1 cellular context compared by ENCODE assay signal in genomic region chr17:39402279-39402889, GRCh38.
TF ChIP-seq lines count a peak whose summit lies in the region.

No MANE protein-coding gene starts in this region.

TF ChIP-seq in HepG2, 621 proteins besides CTCF, POLR2A, EP300 and RAD21 (continued from another document and continues in another):
- TF ChIP-seq ZNF318 (CRISPR knock-in tag; IDR thresholded peaks at IDR 0.05) (no peak), SRF (IDR thresholded peaks at IDR 0.05; ENCODE audit: low read depth, low read length) (no peak), ZNF580 (CRISPR knock-in tag; IDR thresholded peaks at IDR 0.05; ENCODE audit: borderline replicate concordance, low read depth) (0 out of 2 replicates have a peak, but pooled peaks have one; percentile 31), KDM5B (CRISPR knock-in tag; IDR thresholded peaks at IDR 0.05; ENCODE audit: borderline replicate concordance) (no peak), ZNF235 (CRISPR knock-in tag; IDR thresholded peaks at IDR 0.05; ENCODE audit: borderline replicate concordance) (no peak), JUN (CRISPR knock-in tag; IDR thresholded peaks at IDR 0.05) (no peak), ZSCAN9 (CRISPR knock-in tag; IDR thresholded peaks at IDR 0.05; ENCODE audit: borderline replicate concordance) (0 out of 2 replicates have a peak, but pooled peaks have one; percentile 26), PRDM10 (CRISPR knock-in tag; IDR thresholded peaks at IDR 0.05; ENCODE audit: low read depth) (no peak), MXD4 (CRISPR knock-in tag; IDR thresholded peaks at IDR 0.05) (no peak; the same call in 1 of the 2 replicates), PTBP1 (IDR thresholded peaks at IDR 0.05; ENCODE audit: low read depth, low read length, poor library complexity, severe bottlenecking) (no peak), JUND (CRISPR knock-in tag; IDR thresholded peaks at IDR 0.05) (peak; percentile 55; the same call in 1 of the 2 replicates), GFI1 (CRISPR knock-in tag; IDR thresholded peaks at IDR 0.05; ENCODE audit: borderline replicate concordance) (no peak), TCF12 (IDR thresholded peaks at IDR 0.05) (no peak), TCF12 (CRISPR knock-in tag; IDR thresholded peaks at IDR 0.05) (no peak), BCL6 (CRISPR knock-in tag; IDR thresholded peaks at IDR 0.05) (no peak), CEBPZ (IDR thresholded peaks at IDR 0.05; ENCODE audit: low read length) (no peak), TFDP2 (CRISPR knock-in tag; IDR thresholded peaks at IDR 0.05) (peak; percentile 99), ZNF557 (CRISPR knock-in tag; IDR thresholded peaks at IDR 0.05) (no peak), BRD4 (CRISPR knock-in tag; IDR thresholded peaks at IDR 0.05) (no peak), ZNF124 (CRISPR knock-in tag; IDR thresholded peaks at IDR 0.05) (peak; percentile 36; the same call in 1 of the 2 replicates), IKZF1 (IDR thresholded peaks at IDR 0.05) (no peak), MAF1 (CRISPR knock-in tag; IDR thresholded peaks at IDR 0.05; ENCODE audit: borderline replicate concordance) (no peak), ZNF275 (CRISPR knock-in tag; IDR thresholded peaks at IDR 0.05; ENCODE audit: borderline replicate concordance) (no peak), ATF5 (CRISPR knock-in tag; IDR thresholded peaks at IDR 0.05; ENCODE audit: low read depth) (no peak), SRSF9 (IDR thresholded peaks at IDR 0.05; ENCODE audit: borderline replicate concordance, insufficient read depth, low read depth, low read length, poor library complexity, severe bottlenecking) (no peak), EHMT2 (IDR thresholded peaks at IDR 0.05; ENCODE audit: borderline replicate concordance, low read depth, low read length) (no peak), KMT2A (CRISPR knock-in tag; IDR thresholded peaks at IDR 0.05) (0 out of 2 replicates have a peak, but pooled peaks have one; percentile 35), MATR3 (CRISPR knock-in tag; IDR thresholded peaks at IDR 0.05) (no peak), ERF (CRISPR knock-in tag; IDR thresholded peaks at IDR 0.05) (peak; percentile 66; the same call in 1 of the 2 replicates), JUNB (CRISPR knock-in tag; IDR thresholded peaks at IDR 0.05; ENCODE audit: borderline replicate concordance) (no peak), ZMAT5 (CRISPR knock-in tag; IDR thresholded peaks at IDR 0.05; ENCODE audit: borderline replicate concordance, low read depth) (no peak), ZNF781 (CRISPR knock-in tag; IDR thresholded peaks at IDR 0.05; ENCODE audit: borderline replicate concordance, not compliant biosample characterization) (no peak), ZNF432 (CRISPR knock-in tag; IDR thresholded peaks at IDR 0.05; ENCODE audit: borderline replicate concordance) (no peak), ZNF160 (CRISPR knock-in tag; IDR thresholded peaks at IDR 0.05) (no peak), MYC (CRISPR knock-in tag; IDR thresholded peaks at IDR 0.05; ENCODE audit: borderline replicate concordance) (0 out of 2 replicates have a peak, but pooled peaks have one; percentile 4), ZNF501 (CRISPR knock-in tag; IDR thresholded peaks at IDR 0.05) (no peak), SP4 (CRISPR knock-in tag; IDR thresholded peaks at IDR 0.05) (no peak), ZSCAN12 (CRISPR knock-in tag; IDR thresholded peaks at IDR 0.05) (no peak), USF2 (IDR thresholded peaks at IDR 0.05; ENCODE audit: low read depth, low read length) (no peak), USF2 (CRISPR knock-in tag; IDR thresholded peaks at IDR 0.05; ENCODE audit: borderline replicate concordance) (no peak), FOXO1 (CRISPR knock-in tag; IDR thresholded peaks at IDR 0.05) (0 out of 2 replicates have a peak, but pooled peaks have one; percentile 30)
